ENCODE assay signal across 13 cellular contexts in the genomic region with DNA sequence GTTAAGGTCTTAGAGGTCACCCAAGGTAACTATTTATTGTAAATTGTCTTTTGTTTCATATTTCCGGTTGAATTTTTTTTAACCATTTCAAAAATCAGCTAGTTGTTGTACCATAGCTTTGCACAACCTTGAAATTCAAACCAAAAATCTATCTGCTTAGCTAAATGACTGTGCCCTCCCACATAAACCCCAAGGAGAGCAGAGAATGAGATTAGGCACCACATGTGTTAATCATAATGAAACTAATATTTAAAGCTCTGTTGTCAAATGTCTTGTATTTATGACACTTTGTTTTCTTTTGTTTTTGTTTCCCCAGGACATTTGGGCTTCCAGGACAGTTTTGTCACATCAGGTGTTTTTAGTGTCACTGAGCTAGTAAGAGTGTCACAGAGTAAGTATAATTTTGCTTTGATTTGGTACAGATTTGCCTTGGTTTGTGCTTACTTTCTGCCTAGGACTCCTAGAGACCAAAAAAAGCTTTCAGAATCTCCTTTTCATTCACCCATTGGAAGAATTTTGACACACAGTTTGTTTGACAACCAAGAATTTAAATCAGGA.
A peak's percentile ranks its signal among the peaks of the same experiment; 100 is the strongest.
DNase-seq lines count a peak whose midpoint lies in the region; ATAC-seq, FAIRE-seq and TF ChIP-seq lines count a peak whose summit lies in the region.
"Had no signal": no experiment of that assay in that cellular context is flagged by ENCODE, and none has a peak within 500 bp of the region (broad histone marks: within the 10 kb centered on the region; RNA-seq: fewer than 3 reads in every experiment).

No MANE protein-coding gene starts in this region.

- TF ChIP-seq CTCF in GM10266 (IDR thresholded peaks at IDR 0.05; ENCODE audit: control insufficient read depth, insufficient read depth, low read depth, missing control alignments) (no peak), tibial artery (IDR thresholded peaks at IDR 0.05) (no peak)

- intact Hi-C loops in tibial artery (cut with DNase I; ENCODE audit: low total_unique reads), result loop anchor here (10.0 kb wide), 1 partner anchor 247 kb away; the partner anchor contains the start of gene NFIA

- FAIRE-seq in small intestine (lab: Jason Lieb, UNC), result no peak

- H3K4me1 Mint-ChIP-seq in T-helper 17 cell, result no peaks in the 10 kb centered on the region

- ATAC-seq in GM18907 (IDR thresholded peaks at IDR 0.05; ENCODE audit: unreplicated experiment) (peak; percentile 99), HG02610 (IDR thresholded peaks at IDR 0.05; ENCODE audit: unreplicated experiment) (peak; percentile 99), HG03469 (IDR thresholded peaks at IDR 0.05; ENCODE audit: unreplicated experiment) (peak; percentile 100), T-helper 17 cell (no peak)
- ATAC-seq: naive thymus-derived CD8-positive, alpha-beta T cell had no signal

- H3K4me3 ChIP-seq in tibial artery, result no peak overlapping the region
- H3K4me3 ChIP-seq in small intestine (ENCODE audit: low read depth in 1 of 2, low read length in 2 of 2), result no peak overlapping the region

- H3K4me1 ChIP-seq in tibial artery (peaks cover 0 to 35% (median 18%) of the 10 kb centered on the region in 4 donors), small intestine (ENCODE audit: control insufficient read depth in 2 of 2, insufficient read depth in 1 of 2, low read depth in 1 of 2, low read length in 1 of 2) (no peaks in the 10 kb centered on the region)

- H3K27ac Mint-ChIP-seq in T-helper 17 cell, result no peak overlapping the region
- H3K27ac Mint-ChIP-seq: naive thymus-derived CD8-positive, alpha-beta T cell had no signal

- no peaks in the 10 kb centered on the region for H3K27me3 Mint-ChIP-seq in T-helper 17 cell

- H3K36me3 ChIP-seq in tibial artery (peaks cover 0 to 8% (median 0%) of the 10 kb centered on the region in 3 donors), small intestine (ENCODE audit: control insufficient read depth in 2 of 2, insufficient read depth in 2 of 2, low read length in 2 of 2) (no peaks in the 10 kb centered on the region)

- 53 to 75% (median 64%) methylated on average over 1 of the region's 1 CpG for WGBS in small intestine, 3 donors

- H3K27me3 ChIP-seq in tibial artery (no peaks in the 10 kb centered on the region), small intestine (ENCODE audit: control insufficient read depth in 2 of 2, insufficient read depth in 2 of 2, low read length in 2 of 2) (no peaks in the 10 kb centered on the region)

- no peak overlapping the region for H3K4me3 Mint-ChIP-seq in T-helper 17 cell
- H3K4me3 Mint-ChIP-seq: CD4-positive, CD25-positive, alpha-beta regulatory T cell; naive thymus-derived CD8-positive, alpha-beta T cell had no signal

- no peaks in the 10 kb centered on the region for H3K9me3 ChIP-seq in tibial artery
- H3K9me3 ChIP-seq in T-helper 17 cell (ENCODE audit: control insufficient read depth, low read length, poor library complexity, severe bottlenecking), result no peaks in the 10 kb centered on the region
- H3K9me3 ChIP-seq in small intestine (ENCODE audit: control insufficient read depth, low read depth), result no peaks in the 10 kb centered on the region

- peak; percentile 55 for DNase-seq in GM10266 (ENCODE audit: extremely low spot score)
- DNase-seq in tibial artery, result no peak
- DNase-seq in T-helper 17 cell, result no peak
- DNase-seq in caudate nucleus (lab: John Stamatoyannopoulos, UW), result no peak
- DNase-seq in small intestine, result no peak
- DNase-seq: cerebellar nuclear complex; GOT3; hippocampal formation; naive thymus-derived CD8-positive, alpha-beta T cell had no signal

- no peaks in the 10 kb centered on the region for H3K36me3 Mint-ChIP-seq in T-helper 17 cell (ENCODE audit: low read depth)

- H3K27ac ChIP-seq in tibial artery (no peak overlapping the region), caudate nucleus (ENCODE audit: low read depth, low read length) (no peak overlapping the region), small intestine (ENCODE audit: low read depth in 1 of 2, low read length in 1 of 2) (no peak overlapping the region)
